Comparison of ENCODE assay signal across 15 cellular contexts in the genomic region with DNA sequence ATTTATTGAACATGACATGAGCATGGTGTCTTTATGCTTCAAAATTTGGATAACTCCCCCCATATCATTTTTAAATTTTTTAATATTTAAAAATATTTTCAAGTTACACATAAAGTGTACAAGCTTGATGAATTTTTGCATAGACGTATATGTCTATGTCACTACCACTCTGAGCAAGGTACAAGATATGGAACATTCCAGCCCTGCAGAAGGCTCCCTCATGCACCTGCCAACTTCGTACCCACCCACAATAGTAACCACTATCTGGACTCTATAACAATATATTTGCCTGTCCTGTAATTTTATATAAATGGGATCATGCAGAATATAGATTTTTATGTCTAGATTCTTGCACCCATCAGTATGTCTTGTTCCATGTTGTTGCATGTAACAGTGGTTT.
DNase-seq lines count a peak whose midpoint lies in the region; ATAC-seq, FAIRE-seq and TF ChIP-seq lines count a peak whose summit lies in the region.
"Had no signal": no experiment of that assay in that cellular context is flagged by ENCODE, and none has a peak within 500 bp of the region (broad histone marks: within the 10 kb centered on the region; RNA-seq: fewer than 3 reads in every experiment).

No MANE protein-coding gene starts in this region.

- H3K27me3 ChIP-seq in right cardiac atrium (ENCODE audit: control insufficient read depth, insufficient read depth) (no peaks in the 10 kb centered on the region), K562 (ENCODE audit: control insufficient read depth in 2 of 2, insufficient read depth in 2 of 2, low read length in 2 of 2) (no peaks in the 10 kb centered on the region), muscle layer of colon (ENCODE audit: control insufficient read depth in 1 of 2, insufficient read depth in 2 of 2, low read length in 2 of 2) (no peaks in the 10 kb centered on the region), skeletal muscle tissue (ENCODE audit: control insufficient read depth in 3 of 3, insufficient read depth in 3 of 3, low read length in 3 of 3) (no peaks in the 10 kb centered on the region), SK-N-SH (ENCODE audit: insufficient read depth) (no peaks in the 10 kb centered on the region), HepG2 (ENCODE audit: control insufficient read depth in 1 of 2, insufficient read depth in 2 of 2, low read length in 2 of 2) (no peaks in the 10 kb centered on the region)
- H3K27me3 ChIP-seq: BLaER1 treated with 17β-estradiol and CSF1 and Interleukin-3, amounts not matched to agents 10 nM and 100 nM had no signal

- H3K9ac ChIP-seq in K562 (ENCODE audit: insufficient read depth in 1 of 2, low read depth in 2 of 2, low read length in 2 of 2): no peak overlapping the region
- no peak overlapping the region for H3K9ac ChIP-seq in muscle layer of colon (ENCODE audit: low read length)
- no peak overlapping the region for H3K9ac ChIP-seq in skeletal muscle tissue (ENCODE audit: low read depth in 1 of 3, low read length in 3 of 3)
- no peak overlapping the region for H3K9ac ChIP-seq in SK-N-SH
- H3K9ac ChIP-seq in HepG2 (ENCODE audit: insufficient read depth, low read depth, low read length): no peak overlapping the region
- H3K9ac ChIP-seq: BLaER1 treated with 17β-estradiol and CSF1 and Interleukin-3, amounts not matched to agents 10 nM and 100 nM had no signal

- no peak for FAIRE-seq in K562 (lab: Jason Lieb, UNC)
- no peak for FAIRE-seq in HepG2 (lab: Jason Lieb, UNC)
- FAIRE-seq: GM19239, H1 had no signal

- H3K4me2 ChIP-seq in K562 (ENCODE audit: insufficient read depth, low read length) (no peak overlapping the region), SK-N-SH (no peak overlapping the region), HepG2 (ENCODE audit: low read depth, low read length) (no peak overlapping the region)
- H3K4me2 ChIP-seq: BLaER1 treated with 17β-estradiol and CSF1 and Interleukin-3, amounts not matched to agents 10 nM and 100 nM had no signal

- H3K27ac ChIP-seq in right cardiac atrium (ENCODE audit: low read length): no peak overlapping the region
- H3K27ac ChIP-seq in K562 (ENCODE audit: extremely low read depth, low read depth, low read length): no peak overlapping the region
- peak overlapping the region; percentile 3 for H3K27ac ChIP-seq in muscle layer of colon (ENCODE audit: low read depth, low read length)
- H3K27ac ChIP-seq in skeletal muscle tissue (ENCODE audit: low read depth, low read length): peak overlapping the region; percentile 52
- peak overlapping the region in 1 of 2 experiments; percentile 14; a peak in 2 of 4 replicates for H3K27ac ChIP-seq in SK-N-SH (ENCODE audit: low read depth in 2 of 2, low read length in 1 of 2)
- H3K27ac ChIP-seq in HepG2 (ENCODE audit: extremely low read length, insufficient read depth, low read length): no peak overlapping the region
- H3K27ac ChIP-seq: BLaER1 treated with 17β-estradiol and CSF1 and Interleukin-3, amounts not matched to agents 10 nM and 100 nM had no signal

- H4K20me1 ChIP-seq in K562 (replicated peaks; ENCODE audit: control insufficient read depth, insufficient read depth, low read length): no peaks in the 10 kb centered on the region
- H4K20me1 ChIP-seq in SK-N-SH (ENCODE audit: insufficient read depth): no peaks in the 10 kb centered on the region
- H4K20me1 ChIP-seq in HepG2 (ENCODE audit: insufficient read depth, low read length): no peaks in the 10 kb centered on the region

- H3K36me3 ChIP-seq in K562 (ENCODE audit: control insufficient read depth, insufficient read depth, low read length) (peaks cover 64% of the 10 kb centered on the region), muscle layer of colon (ENCODE audit: insufficient read depth, low read length) (peaks cover 18% of the 10 kb centered on the region), skeletal muscle tissue (ENCODE audit: control insufficient read depth in 3 of 3, insufficient read depth in 3 of 3, low read length in 3 of 3) (peaks cover 12 to 26% (median 23%) of the 10 kb centered on the region in 3 donors), SK-N-SH (replicated peaks in 1 of 2; ENCODE audit: control insufficient read depth in 1 of 2, insufficient read depth in 2 of 2, low read length in 1 of 2) (peaks cover 28 to 57% of the 10 kb centered on the region in 2 experiments), HepG2 (replicated peaks in 1 of 2; ENCODE audit: control insufficient read depth in 1 of 2, insufficient read depth in 2 of 2, low read length in 2 of 2) (peaks cover 9 to 34% of the 10 kb centered on the region in 2 experiments; a peak in 4 of 5 replicates)

- CTCF ChIA-PET in K562 (lab: Yijun Ruan, JAX; ENCODE audit: low intra/inter-chr PET ratio): no interaction called here
- CTCF ChIA-PET in SK-N-SH (lab: Yijun Ruan, JAX): interaction anchor here (2.1 kb wide), 1 partner anchor 49 kb away, joined by 8 read pairs; no protein-coding TSS in a partner anchor
- CTCF ChIA-PET in HepG2 (lab: Yijun Ruan, JAX; ENCODE audit: low intra/inter-chr PET ratio, low total read pairs): no interaction called here

- in situ Hi-C loops in K562 (cut with MboI): no loop called here
- in situ Hi-C loops in HepG2 (cut with HindIII; ENCODE audit: extremely low pct_ligation_motif_present, low pct_unique_long_range_greater_than_20kb): no loop called here

- H3F3A ChIP-seq in SK-N-SH (replicated peaks; ENCODE audit: insufficient read depth): peaks cover 25% of the 10 kb centered on the region

- H3K4me1 ChIP-seq in right cardiac atrium (ENCODE audit: control insufficient read depth, insufficient read depth, low read length) (peaks cover 1% of the 10 kb centered on the region), K562 (replicated peaks in 1 of 2; ENCODE audit: control insufficient read depth in 2 of 2, insufficient read depth in 2 of 2, low read length in 2 of 2) (no peaks in the 10 kb centered on the region), muscle layer of colon (ENCODE audit: insufficient read depth, low read length) (peaks cover 17% of the 10 kb centered on the region), skeletal muscle tissue (ENCODE audit: control insufficient read depth in 3 of 3, insufficient read depth in 3 of 3, low read length in 3 of 3) (peaks cover 18 to 25% (median 19%) of the 10 kb centered on the region in 3 donors), SK-N-SH (ENCODE audit: control insufficient read depth in 1 of 2, insufficient read depth in 2 of 2, low read depth in 1 of 2, low read length in 1 of 2) (peaks cover 0 to 3% of the 10 kb centered on the region in 2 experiments; a peak in 1 of 4 replicates), HepG2 (ENCODE audit: insufficient read depth, low read length) (no peaks in the 10 kb centered on the region)

- H3K4me3 ChIP-seq in right cardiac atrium (ENCODE audit: low read length) (no peak overlapping the region), K562 (no peak overlapping the region), muscle layer of colon (ENCODE audit: low read depth in 1 of 2, low read length in 2 of 2) (no peak overlapping the region), skeletal muscle tissue (ENCODE audit: low read length in 3 of 3) (no peak overlapping the region), SK-N-SH (ENCODE audit: low read depth in 2 of 2, low read length in 1 of 2) (no peak overlapping the region), HepG2 (replicated peaks in 1 of 3; ENCODE audit: insufficient read depth in 1 of 3, low read depth in 2 of 3, low read length in 3 of 3) (no peak overlapping the region)
- H3K4me3 ChIP-seq: BLaER1 treated with 17β-estradiol and CSF1 and Interleukin-3, amounts not matched to agents 10 nM and 100 nM; HAP-1 had no signal

- H3K9me2 ChIP-seq in SK-N-SH: no peaks in the 10 kb centered on the region

- peak; percentile 55 for ATAC-seq in Right ventricle myocardium superior (ENCODE audit: poor library complexity)
- ATAC-seq in right cardiac atrium: no peak
- 0 out of 3 replicates have a peak, but pooled peaks have one; percentile 19 for ATAC-seq in K562
- ATAC-seq in HepG2: no peak

- DNase-seq in Right ventricle myocardium superior (no peak), right cardiac atrium (no peak), K562 (ENCODE audit: extremely low read depth in 1 of 4, low spot score in 3 of 4) (no peak), SK-N-SH (no peak), HepG2 (ENCODE audit: low spot score) (no peak)
- DNase-seq: ACHN; CD4-positive, CD25-positive, alpha-beta regulatory T cell; DMS53; GF-D8 had no signal

- TF ChIP-seq RAD21 in K562 (CRISPR knock-in tag; conservative IDR thresholded peaks at IDR 0.05 in 1 of 2, IDR thresholded peaks at IDR 0.05 in 1 of 2) (no peak), SK-N-SH (IDR thresholded peaks at IDR 0.05; ENCODE audit: low read length) (no peak), HepG2 (CRISPR knock-in tag; IDR thresholded peaks at IDR 0.05) (no peak)

- H3K9me1 ChIP-seq in K562 (ENCODE audit: control insufficient read depth, insufficient read depth, low read length): no peaks in the 10 kb centered on the region

- BruUV-seq in K562 (replicated peaks; lab: Mats Ljungman, UMichigan) (no TSS peak), HepG2 (replicated peaks; lab: Mats Ljungman, UMichigan) (no TSS peak)

- 81% methylated on average over 2 of the region's 2 CpGs for WGBS in right cardiac atrium
- 92% methylated on average over 2 of the region's 2 CpGs for WGBS in K562 (ENCODE audit: insufficient coverage, low coverage, missing lambda C conversion rate)
- 100% methylated on average over 2 of the region's 2 CpGs for WGBS in SK-N-SH (ENCODE audit: low lambda C conversion rate)
- WGBS in HepG2 (ENCODE audit: low lambda C conversion rate): 98% methylated on average over 2 of the region's 2 CpGs

- TF ChIP-seq EP300 in K562 (IDR thresholded peaks at IDR 0.05; ENCODE audit: low read length): no peak
- no peak for TF ChIP-seq EP300 in SK-N-SH (IDR thresholded peaks at IDR 0.05; ENCODE audit: borderline replicate concordance in 1 of 2, low read depth in 1 of 2, low read length in 1 of 2)
- no peak for TF ChIP-seq EP300 in HepG2 (IDR thresholded peaks at IDR 0.05; ENCODE audit: low read depth in 2 of 2, low read length in 2 of 2)
- no peak for TF ChIP-seq EP300 in HepG2 (CRISPR knock-in tag; IDR thresholded peaks at IDR 0.05; ENCODE audit: borderline replicate concordance)

- POLR2A ChIA-PET in K562 (lab: Yijun Ruan, JAX): no interaction called here
- POLR2A ChIA-PET in SK-N-SH (lab: Yijun Ruan, JAX): no interaction called here
- POLR2A ChIA-PET in HepG2 (lab: Yijun Ruan, JAX): no interaction called here

- peaks cover 33% of the 10 kb centered on the region for H3K79me2 ChIP-seq in K562 (ENCODE audit: control insufficient read depth, insufficient read depth, low read length)
- peaks cover 45% of the 10 kb centered on the region for H3K79me2 ChIP-seq in SK-N-SH (ENCODE audit: insufficient read depth)
- no peaks in the 10 kb centered on the region for H3K79me2 ChIP-seq in HepG2 (ENCODE audit: insufficient read depth, low read length)

- no peak for TF ChIP-seq CTCF in K562 (IDR thresholded peaks at IDR 0.05 in 2 of 3, conservative IDR thresholded peaks at IDR 0.05 in 1 of 3; ENCODE audit: insufficient read depth in 2 of 3, low read depth in 1 of 3, low read length in 3 of 3)
- TF ChIP-seq CTCF in SK-N-SH (IDR thresholded peaks at IDR 0.05): no peak
- no peak for TF ChIP-seq CTCF in HepG2 (CRISPR knock-in tag; IDR thresholded peaks at IDR 0.05)

- H3K9me3 ChIP-seq in right cardiac atrium (ENCODE audit: control insufficient read depth, low read length) (no peaks in the 10 kb centered on the region), K562 (replicated peaks; ENCODE audit: control insufficient read depth, insufficient read depth, low read depth, low read length) (no peaks in the 10 kb centered on the region), muscle layer of colon (ENCODE audit: low read length) (no peaks in the 10 kb centered on the region), skeletal muscle tissue (ENCODE audit: control insufficient read depth in 3 of 3, low read length in 3 of 3) (no peaks in the 10 kb centered on the region), SK-N-SH (no peaks in the 10 kb centered on the region), HepG2 (ENCODE audit: low read length) (no peaks in the 10 kb centered on the region)
- H3K9me3 ChIP-seq: HAP-1 had no signal

- TF ChIP-seq POLR2A in K562 (conservative IDR thresholded peaks at IDR 0.05) (no peak), HepG2 (IDR thresholded peaks at IDR 0.05; ENCODE audit: insufficient read depth in 1 of 2, low read depth in 2 of 2, low read length in 2 of 2) (no peak)

- intact Hi-C loops in Right ventricle myocardium superior (cut with DNase I): no loop called here
- intact Hi-C loops in right cardiac atrium (cut with DNase I): loop anchor here in 1 of 4 donors (5.0 kb wide), 1 partner anchor 73 kb away; the partner anchor contains the start of genes CNST and TFB2M
- intact Hi-C loops in K562 (cut with micrococcal nuclease): no loop called here
- intact Hi-C loops in HepG2 (cut with micrococcal nuclease; ENCODE audit: unreplicated experiment): no loop called here

- H2AFZ ChIP-seq in K562 (ENCODE audit: low read depth, low read length) (no peak overlapping the region), SK-N-SH (ENCODE audit: low read depth) (no peak overlapping the region), HepG2 (ENCODE audit: low read length) (no peak overlapping the region)

Comparison
In these comparisons a context has a peak if more than half of its experiments do, and no peak if none do; other contexts are left out.
1. ATAC-seq: peak in Right ventricle myocardium superior (single experiment) and K562 (single experiment); none in right cardiac atrium (0 of 2) and HepG2 (single experiment).
2. H3K27ac ChIP-seq: peak in muscle layer of colon (single experiment) and skeletal muscle tissue (single experiment); none in right cardiac atrium (single experiment), K562 (single experiment) and HepG2 (single experiment).